Comparison of ENCODE assay signal across 8 cellular contexts in the genomic region with DNA sequence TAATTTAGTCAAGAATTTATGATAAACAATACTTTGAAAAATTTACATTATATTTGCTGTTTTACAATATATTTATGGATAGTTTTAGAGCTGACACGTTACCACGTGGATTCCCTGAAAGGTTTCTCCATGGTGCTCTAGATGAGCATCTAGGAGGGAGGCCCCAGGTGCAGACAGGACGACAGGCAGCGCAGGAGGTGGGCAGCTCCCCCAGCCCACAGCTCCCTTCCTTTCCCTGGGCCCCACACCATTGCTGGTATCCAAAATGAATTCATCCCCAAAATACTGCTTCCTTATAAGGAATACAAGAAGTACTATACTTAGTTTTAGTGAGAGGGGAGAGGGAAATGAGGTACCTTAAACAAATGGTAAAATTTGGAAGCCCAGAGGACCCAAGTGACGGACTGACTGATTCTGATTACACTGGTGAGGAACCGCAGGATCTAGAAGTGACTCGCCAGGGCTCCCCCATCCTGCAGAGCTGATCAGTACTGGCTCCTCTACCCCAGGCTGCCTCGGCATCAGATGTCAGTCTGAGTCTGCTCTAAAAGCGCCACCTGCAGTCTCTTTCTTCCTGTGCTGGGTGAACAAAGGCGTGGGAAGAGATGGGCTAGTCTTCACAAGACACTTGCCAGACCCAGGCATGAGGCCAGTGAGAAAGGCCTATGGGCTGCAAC.
DNase-seq lines count a peak whose midpoint lies in the region; ATAC-seq and TF ChIP-seq lines count a peak whose summit lies in the region.

No MANE protein-coding gene starts in this region.

- no peak for TF ChIP-seq CTCF in Panc1 (IDR thresholded peaks at IDR 0.05)

- intact Hi-C loops in Panc1 (cut with micrococcal nuclease; ENCODE audit: unreplicated experiment), result no loop called here

- no TSS peak for BruUV-seq in Panc1 (replicated peaks; lab: Mats Ljungman, UMichigan)

- POLR2A ChIA-PET in Panc1 (lab: Charles Lee), result no interaction called here

- H3K4me1 ChIP-seq in Panc1 (ENCODE audit: control insufficient read depth, insufficient read depth, low read length), result no peaks in the 10 kb centered on the region

- no peak overlapping the region for H3K27ac ChIP-seq in Panc1 (ENCODE audit: low read length)

- no peak overlapping the region for H3K4me3 ChIP-seq in Panc1 (ENCODE audit: low read depth in 2 of 2, low read length in 2 of 2)

- no peaks in the 10 kb centered on the region for H3K9me3 ChIP-seq in Panc1 (ENCODE audit: control insufficient read depth, insufficient read depth, low read depth, low read length)

- in situ Hi-C loops in Panc1 (cut with HindIII; ENCODE audit: low pct_unique_long_range_greater_than_20kb, low sequenced_read_pairs), result no loop called here

- CTCF ChIA-PET in Panc1 (lab: Charles Lee), result no interaction called here

- ATAC-seq in GM21390 (IDR thresholded peaks at IDR 0.05; ENCODE audit: unreplicated experiment) (peak; percentile 87), Panc1 (peak; percentile 79)

- DNase-seq in DMS 273 (lab: John Stamatoyannopoulos, UW; ENCODE audit: unreplicated experiment) (peak; percentile 80), HK-2 (ENCODE audit: unreplicated experiment) (peak; percentile 54), Panc1 (ENCODE audit: low read depth, low spot score) (no peak), inferior parietal cortex (ENCODE audit: extremely low spot score) (peak; percentile 24), NCI-H1930 (lab: John Stamatoyannopoulos, UW) (no peak)
- peak; percentile 54 for DNase-seq in activated T-helper 9 cell treated with anti-CD3 and anti-CD28 coated beads, Interleukin-2, amount 50 U/mL, for 16 hours (ENCODE audit: low read depth)
- DNase-seq in stimulated activated CD8-positive, alpha-beta memory T cell treated with anti-CD3 and anti-CD28 coated beads, Interleukin-7, amount 100 ng/mL, for 24 hours (ENCODE audit: low read depth), result peak; percentile 4

- H3K27me3 ChIP-seq in Panc1 (ENCODE audit: control insufficient read depth, insufficient read depth, low read length), result no peaks in the 10 kb centered on the region

- H3K36me3 ChIP-seq in Panc1 (ENCODE audit: control insufficient read depth, insufficient read depth, low read length), result no peaks in the 10 kb centered on the region

Comparison
In these comparisons a context has a peak if more than half of its experiments do, and no peak if none do; other contexts are left out.
1. DNase-seq: peak in DMS 273 (single experiment), HK-2 (single experiment), activated T-helper 9 cell treated with anti-CD3 and anti-CD28 coated beads, Interleukin-2, amount 50 U/mL, for 16 hours (single experiment), inferior parietal cortex (single experiment) and stimulated activated CD8-positive, alpha-beta memory T cell treated with anti-CD3 and anti-CD28 coated beads, Interleukin-7, amount 100 ng/mL, for 24 hours (single experiment); none in Panc1 (single experiment) and NCI-H1930 (0 of 2).